In genomic region chr7:151675521-151675920, GRCh38 we compare ENCODE assay signal across 2 cellular contexts.
TF ChIP-seq lines count a peak whose summit lies in the region.

No MANE protein-coding gene starts in this region.

TF ChIP-seq in IMR-90, 13 proteins besides CTCF, POLR2A, EP300 and RAD21 (continued from another document):
- TF ChIP-seq MAFK (IDR thresholded peaks at IDR 0.05; ENCODE audit: low read depth, low read length) (no peak), USF2 (IDR thresholded peaks at IDR 0.05; ENCODE audit: low read depth, low read length) (no peak), CEBPB (IDR thresholded peaks at IDR 0.05; ENCODE audit: low read depth, low read length) (no peak), NFE2L2 (IDR thresholded peaks at IDR 0.05; ENCODE audit: low read depth, low read length) (no peak), ELK1 (IDR thresholded peaks at IDR 0.05; ENCODE audit: borderline replicate concordance, low read depth, low read length) (no peak), CHD1 (IDR thresholded peaks at IDR 0.05; ENCODE audit: low read depth, low read length) (no peak), RCOR1 (IDR thresholded peaks at IDR 0.05; ENCODE audit: insufficient replicate concordance, low read length) (no peak), SMC3 (IDR thresholded peaks at IDR 0.05; ENCODE audit: low read depth, low read length) (no peak), RFX5 (IDR thresholded peaks at IDR 0.05; ENCODE audit: low read depth, low read length) (no peak), FOS (IDR thresholded peaks at IDR 0.05; ENCODE audit: low read depth, low read length) (no peak), MAZ (IDR thresholded peaks at IDR 0.05; ENCODE audit: borderline replicate concordance, low read depth, low read length) (no peak)

TF ChIP-seq in K562, 482 proteins besides CTCF, POLR2A, EP300 and RAD21 (continued from another document):
- no peak for TF ChIP-seq LEF1 (IDR thresholded peaks at IDR 0.05)
- peak; percentile 62 for TF ChIP-seq NFIC (IDR thresholded peaks at IDR 0.05)
TF ChIP-seq in K562: peak in this region for 2.
